ENCODE assay signal across 8 cellular contexts in the genomic region with DNA sequence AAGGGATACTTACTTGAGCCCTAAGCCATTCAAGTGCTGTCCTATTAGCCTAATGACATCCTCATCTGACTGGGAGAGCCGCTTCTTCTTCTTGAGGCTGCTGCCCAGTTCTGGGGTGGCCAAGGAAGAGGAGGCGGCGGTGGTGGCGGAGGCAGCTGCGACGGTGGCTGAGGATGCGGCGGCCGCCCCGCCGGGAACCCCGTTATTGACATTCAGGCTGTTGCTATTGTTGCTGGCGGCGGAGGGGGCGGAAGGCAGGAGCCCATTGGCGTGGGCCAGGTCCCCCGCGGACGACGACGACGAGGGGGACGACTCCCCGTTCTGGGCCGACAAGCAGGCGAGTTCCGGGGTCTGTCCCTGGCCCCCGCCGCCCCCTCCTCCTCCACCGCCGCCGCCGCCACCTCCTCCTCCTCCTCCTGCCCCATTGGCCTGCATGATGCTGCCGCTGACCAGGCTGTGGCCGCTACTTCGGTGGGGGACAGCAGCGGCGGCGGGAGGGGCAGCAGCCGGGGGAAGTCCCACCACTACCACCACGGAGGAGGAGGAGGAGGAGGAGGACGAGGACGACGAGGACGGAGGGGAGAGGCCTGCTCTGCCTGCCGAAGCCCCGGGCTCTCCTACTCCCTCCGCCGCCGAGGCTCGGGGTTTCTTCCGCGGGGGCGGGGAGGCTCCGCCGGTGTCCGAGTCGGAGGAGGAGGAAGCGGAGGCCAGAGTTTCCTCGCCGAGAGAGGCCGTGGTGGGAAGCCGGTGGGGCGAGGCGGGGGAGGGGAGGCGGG. TPM values are rescaled to one million over a fixed set of nuclear protein-coding genes. Genes with fewer than 3 reads are reported as not detected.
DNase-seq lines count a peak whose midpoint lies in the region; ATAC-seq, FAIRE-seq and TF ChIP-seq lines count a peak whose summit lies in the region.

No MANE protein-coding gene starts in this region.

- H3K4me3 ChIP-seq in MG63 = peak overlapping the region; percentile 67
- peak overlapping the region; percentile 24 to 100 (median 88) for H3K4me3 ChIP-seq in endothelial cell of umbilical vein (replicated peaks in 1 of 3; ENCODE audit: insufficient read depth in 1 of 3, low read depth in 1 of 3, low read length in 3 of 3)
- H3K4me3 ChIP-seq in mucosa of descending colon = peak overlapping the region; percentile 67

- no peak for TF ChIP-seq CTCF in endothelial cell of umbilical vein (IDR thresholded peaks at IDR 0.05; ENCODE audit: extremely low read depth in 1 of 2, insufficient read depth in 1 of 2, low read depth in 1 of 2, low read length in 2 of 2)
- no peak for TF ChIP-seq CTCF in mucosa of descending colon (IDR thresholded peaks at IDR 0.05)

- no TSS peak for BruUV-seq in endothelial cell of umbilical vein (replicated peaks; lab: Mats Ljungman, UMichigan)

- H3K27me3 ChIP-seq in MG63 (no peaks in the 10 kb centered on the region), endothelial cell of umbilical vein (ENCODE audit: control insufficient read depth in 2 of 2, insufficient read depth in 2 of 2, low read length in 2 of 2) (no peaks in the 10 kb centered on the region)

- no peaks in the 10 kb centered on the region for H3K9me1 ChIP-seq in endothelial cell of umbilical vein (replicated peaks; ENCODE audit: control insufficient read depth, extremely low read depth, insufficient read depth, low read length)

- dilution Hi-C loops in endothelial cell of umbilical vein (cut with MboI; ENCODE audit: extremely low pct_ligation_motif_present, low sequenced_read_pairs) = no loop called here

- H2AFZ ChIP-seq in endothelial cell of umbilical vein (ENCODE audit: low read depth, low read length) = no peak overlapping the region

- peaks cover 27% of the 10 kb centered on the region for H3K36me3 ChIP-seq in MG63
- H3K36me3 ChIP-seq in endothelial cell of umbilical vein (ENCODE audit: control insufficient read depth in 2 of 2, extremely low read depth in 1 of 2, insufficient read depth in 2 of 2, low read length in 2 of 2) = peaks cover 0 to 3% of the 10 kb centered on the region in 2 experiments
- no peaks in the 10 kb centered on the region for H3K36me3 ChIP-seq in mucosa of descending colon (ENCODE audit: low read depth)

- intact Hi-C loops in endothelial cell of umbilical vein (cut with micrococcal nuclease) = loop anchor here (1.0 to 5.0 kb wide), 5 partner anchors 23 to 727 kb away; partner anchors contain the start of gene CNIH4
- intact Hi-C loops in mucosa of descending colon (cut with DNase I, micrococcal nuclease) = no loop called here

- DNase-seq in G401 (ENCODE audit: low spot score) (peak; percentile 42), MG63 (peak; percentile 42), endothelial cell of umbilical vein (ENCODE audit: low read depth, low spot score) (peak; percentile 46), mucosa of descending colon (peak; percentile 42 to 78 (median 70)), substantia nigra (lab: John Stamatoyannopoulos, UW) (peak in 37 of 49 donors; percentile 21 to 83 (median 57)), NCI-H1694 treated with DMSO at 0.1 percent for 48 hours (lab: John Stamatoyannopoulos, UW) (no peak), AML-193 (lab: John Stamatoyannopoulos, UW) (no peak)
- peak; percentile 69 for DNase-seq in activated CD8-positive, alpha-beta memory T cell treated with anti-CD3 and anti-CD28 coated beads, Interleukin-2, amount 50 U/mL, for 48 hours

- H3K9ac ChIP-seq in endothelial cell of umbilical vein (replicated peaks; ENCODE audit: extremely low read depth, insufficient read depth, low read length) = peak overlapping the region; percentile 61

- H4K20me1 ChIP-seq in endothelial cell of umbilical vein (replicated peaks; ENCODE audit: control insufficient read depth, extremely low read depth, insufficient read depth, low read length) = no peaks in the 10 kb centered on the region

- peak; percentile 24 for ATAC-seq in mucosa of descending colon

- peak overlapping the region; percentile 97 for H3K4me2 ChIP-seq in endothelial cell of umbilical vein (ENCODE audit: insufficient read depth, low read length)

- peak overlapping the region; percentile 69 for H3K27ac ChIP-seq in endothelial cell of umbilical vein (ENCODE audit: insufficient read depth, low read depth, low read length)
- H3K27ac ChIP-seq in substantia nigra (ENCODE audit: low read depth, low read length, poor library complexity, severe bottlenecking) = peak overlapping the region; percentile 91

- CTCF ChIA-PET in endothelial cell of umbilical vein (lab: Charles Lee) = interaction anchor here (1.0 to 7.4 kb wide), 2 partner anchors 23 to 489 kb away, joined by 4 to 92 read pairs; no protein-coding TSS in a partner anchor

- H3K79me2 ChIP-seq in endothelial cell of umbilical vein (ENCODE audit: control insufficient read depth, insufficient read depth, low read length) = peaks cover 49% of the 10 kb centered on the region

- no peak for TF ChIP-seq POLR2A in endothelial cell of umbilical vein (IDR thresholded peaks at IDR 0.05; ENCODE audit: low read depth, low read length)

- FAIRE-seq in endothelial cell of umbilical vein (lab: Jason Lieb, UNC) = no peak

- H3K4me1 ChIP-seq in endothelial cell of umbilical vein (ENCODE audit: control insufficient read depth, extremely low read depth, insufficient read depth, low read length) (peaks cover 39% of the 10 kb centered on the region), mucosa of descending colon (ENCODE audit: low read depth) (peaks cover 16% of the 10 kb centered on the region)

- POLR2A ChIA-PET in endothelial cell of umbilical vein (lab: Charles Lee) = interaction anchor here (0.5 to 0.8 kb wide), 3 partner anchors 23 to 69 kb away, joined by 3 read pairs; no protein-coding TSS in a partner anchor

- H3K9me3 ChIP-seq in MG63 (no peaks in the 10 kb centered on the region), endothelial cell of umbilical vein (replicated peaks; ENCODE audit: control insufficient read depth, insufficient read depth, low read length) (no peaks in the 10 kb centered on the region), mucosa of descending colon (no peaks in the 10 kb centered on the region)

- in situ Hi-C loops in G401 (cut with HindIII; ENCODE audit: low sequenced_read_pairs) = no loop called here

TF ChIP-seq in endothelial cell of umbilical vein, 7 proteins besides CTCF, POLR2A, EP300 and RAD21:
- TF ChIP-seq EZH2 (IDR thresholded peaks at IDR 0.05; ENCODE audit: borderline replicate concordance, low read depth, low read length, severe bottlenecking) = no peak
- TF ChIP-seq JUN (IDR thresholded peaks at IDR 0.05; ENCODE audit: borderline replicate concordance, insufficient read depth, insufficient read length, low read depth) = no peak

RNA-seq across cellular contexts. Expression of gene WDR26, which starts 0.7 kb away (rescaled TPM):
- 30.5 and 43.8 TPM in 2 replicates for total RNA-seq in G401 (2014; rRNA removed; shearing (Covaris generic))
- 33.5 and 37.1 TPM in 2 replicates for total RNA-seq in MG63 (2014; rRNA removed; shearing (Covaris generic); ENCODE audit: low replicate concordance)
- 90.1 and 92.4 TPM in 2 replicates for total RNA-seq in endothelial cell of umbilical vein
- polyA plus RNA-seq in endothelial cell of umbilical vein = 19.3 and 26.7 TPM in 2 replicates
- polyA plus RNA-seq in endothelial cell of umbilical vein (2011; cell fraction: cytosol; rRNA removed) = 33.7 and 36.0 TPM in 2 replicates
- polyA plus RNA-seq in endothelial cell of umbilical vein (2011; cell fraction: nucleus; rRNA removed) = 88.9 and 115 TPM in 2 replicates
- polyA plus RNA-seq in endothelial cell of umbilical vein (2012) = 62.1 and 76.9 TPM in 2 replicates
- 74.5 and 98.5 TPM in 2 replicates for polyA minus RNA-seq in endothelial cell of umbilical vein
- polyA minus RNA-seq in endothelial cell of umbilical vein (2011; cell fraction: cytosol; rRNA and poly(A)+ RNA removed) = 29.9 TPM
- 128 and 154 TPM in 2 replicates for polyA minus RNA-seq in endothelial cell of umbilical vein (2011; cell fraction: nucleus; rRNA and poly(A)+ RNA removed)
- 10 to 100 TPM; 64.4 to 86.3 (median 67.4) TPM for total RNA-seq in mucosa of descending colon

Comparison
In these comparisons a context has a peak if more than half of its experiments do, and no peak if none do; other contexts are left out.
1. DNase-seq: peak in G401 (single experiment), MG63 (single experiment), activated CD8-positive, alpha-beta memory T cell treated with anti-CD3 and anti-CD28 coated beads, Interleukin-2, amount 50 U/mL, for 48 hours (single experiment), endothelial cell of umbilical vein (single experiment), mucosa of descending colon (3 of 3) and substantia nigra (37 of 49); none in NCI-H1694 treated with DMSO at 0.1 percent for 48 hours (single experiment) and AML-193 (0 of 2).
2. Peak in every context shown above with its lines, with median percentiles within 50 percentile points of each other: H3K4me3 ChIP-seq.